In genomic region chr1:32525661-32526444, GRCh38 we compare ENCODE assay signal across 1 cellular context.
TF ChIP-seq lines count a peak whose summit lies in the region.

No MANE protein-coding gene starts in this region.

TF ChIP-seq in HepG2, 621 proteins besides CTCF, POLR2A, EP300 and RAD21:
- TF ChIP-seq CREB3 (CRISPR knock-in tag; IDR thresholded peaks at IDR 0.05) (no peak), DMTF1 (CRISPR knock-in tag; IDR thresholded peaks at IDR 0.05) (no peak), PHF8 (CRISPR knock-in tag; IDR thresholded peaks at IDR 0.05) (no peak), TCF12 (IDR thresholded peaks at IDR 0.05) (no peak), TCF12 (CRISPR knock-in tag; IDR thresholded peaks at IDR 0.05) (no peak), RBAK (CRISPR knock-in tag; IDR thresholded peaks at IDR 0.05) (no peak), STAT5B (CRISPR knock-in tag; IDR thresholded peaks at IDR 0.05) (no peak), SIX4 (CRISPR knock-in tag; IDR thresholded peaks at IDR 0.05) (no peak), ZFP36L1 (CRISPR knock-in tag; IDR thresholded peaks at IDR 0.05) (no peak), ZNF12 (CRISPR knock-in tag; IDR thresholded peaks at IDR 0.05) (no peak), ZNF253 (CRISPR knock-in tag; IDR thresholded peaks at IDR 0.05; ENCODE audit: borderline replicate concordance) (no peak), CSRNP1 (CRISPR knock-in tag; IDR thresholded peaks at IDR 0.05) (no peak)
